27 cellular contexts compared by ENCODE assay signal in the genomic region with DNA sequence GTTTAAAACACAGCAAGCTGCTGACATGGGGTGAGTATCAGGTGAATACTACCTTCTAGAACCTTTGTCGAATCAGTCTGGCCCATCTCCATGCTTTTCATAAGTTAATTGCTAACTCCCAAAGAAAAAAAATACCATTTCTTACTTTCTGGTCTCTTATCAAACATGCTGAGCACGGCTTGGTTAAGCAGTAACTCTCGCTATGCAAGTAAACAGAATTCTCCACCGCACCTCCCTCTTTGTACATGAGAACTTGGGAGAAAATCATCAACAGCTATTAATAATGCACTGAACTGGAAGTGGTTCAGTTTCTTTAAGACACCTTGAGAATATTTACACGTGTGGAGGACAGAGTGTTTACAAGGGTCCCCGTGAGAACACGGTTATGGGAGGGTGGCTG.
"Had no signal": no experiment of that assay in that cellular context is flagged by ENCODE, and none has a peak within 500 bp of the region (broad histone marks: within the 10 kb centered on the region; RNA-seq: fewer than 3 reads in every experiment).

No MANE protein-coding gene starts in this region.

- H3K4me3 ChIP-seq: gastrocnemius medialis, left ventricle myocardium inferior, mucosa of descending colon, spleen, thoracic aorta, upper lobe of left lung had no signal

- H3K9me3 ChIP-seq: gastrocnemius medialis, left ventricle myocardium inferior, mucosa of descending colon, spleen, thoracic aorta, upper lobe of left lung had no signal

- H3K27ac ChIP-seq: gastrocnemius medialis, left ventricle myocardium inferior, parathyroid adenoma, spleen, thoracic aorta, upper lobe of left lung, WERI-Rb-1 had no signal

- H3K79me2 ChIP-seq: parathyroid adenoma had no signal

- H2AFZ ChIP-seq: parathyroid adenoma had no signal

- FAIRE-seq: astrocyte had no signal

- ATAC-seq: activated CD8-positive, alpha-beta T cell treated with anti-CD3 and anti-CD28 coated beads for 36 hours; activated T-cell treated with anti-CD3 and anti-CD28 coated beads, Interleukin-2, amount 50 U/mL, for 4 hours; activated T-helper 17 cell treated with anti-CD3 and anti-CD28 coated beads, Interleukin-2, amount 50 U/mL, for 72 hours; effector memory CD8-positive, alpha-beta T cell; gastrocnemius medialis; mucosa of descending colon; right cardiac atrium; stimulated activated naive CD8-positive, alpha-beta T cell treated with anti-CD3 and anti-CD28 coated beads, Interleukin-15, Interleukin-2, amounts not matched to agents 100 U/mL and 50 U/mL, for 24 hours had no signal

- H3K9ac ChIP-seq: parathyroid adenoma had no signal

- H3K27me3 ChIP-seq: gastrocnemius medialis, spleen, upper lobe of left lung had no signal

- H3K36me3 ChIP-seq: gastrocnemius medialis, left ventricle myocardium inferior, spleen, thoracic aorta, upper lobe of left lung, WERI-Rb-1 had no signal

- H3K4me1 ChIP-seq: gastrocnemius medialis, left ventricle myocardium inferior, parathyroid adenoma, spleen had no signal

- DNase-seq: activated CD4-positive, alpha-beta T cell treated with anti-CD3 and anti-CD28 coated beads, Interleukin-2, amount 10 ng/mL, durations not matched to agents 7 days and 5 days; activated CD4-positive, CD25-positive, alpha-beta regulatory T cell treated with anti-CD3 and anti-CD28 coated beads, Interleukin-2, amount 50 U/mL, for 72 hours; activated CD8-positive, alpha-beta T cell treated with anti-CD3 and anti-CD28 coated beads for 36 hours; activated gamma-delta T cell treated with Interleukin-2 at 50 U/mL for 16 hours; activated naive CD4-positive, alpha-beta T cell treated with anti-CD3 and anti-CD28 coated beads, Interleukin-2, amount 50 U/mL, for 16 hours; activated T-cell treated with anti-CD3 and anti-CD28 coated beads, Interleukin-2, amount 50 U/mL, for 4 hours; amniotic stem cell; caudate nucleus; cortex of kidney; effector memory CD8-positive, alpha-beta T cell; erythroblast; gastrocnemius medialis; glutamatergic neuron; islet precursor cell; left ventricle myocardium inferior; mucosa of descending colon; nephron progenitor cell; right cardiac atrium; spleen; stimulated activated naive CD8-positive, alpha-beta T cell treated with anti-CD3 and anti-CD28 coated beads, Interleukin-15, Interleukin-2, amounts not matched to agents 100 U/mL and 50 U/mL, for 24 hours; T1000; upper lobe of left lung; WERI-Rb-1 had no signal
